Comparison of ENCODE assay signal across 1 cellular context in the genomic region with DNA sequence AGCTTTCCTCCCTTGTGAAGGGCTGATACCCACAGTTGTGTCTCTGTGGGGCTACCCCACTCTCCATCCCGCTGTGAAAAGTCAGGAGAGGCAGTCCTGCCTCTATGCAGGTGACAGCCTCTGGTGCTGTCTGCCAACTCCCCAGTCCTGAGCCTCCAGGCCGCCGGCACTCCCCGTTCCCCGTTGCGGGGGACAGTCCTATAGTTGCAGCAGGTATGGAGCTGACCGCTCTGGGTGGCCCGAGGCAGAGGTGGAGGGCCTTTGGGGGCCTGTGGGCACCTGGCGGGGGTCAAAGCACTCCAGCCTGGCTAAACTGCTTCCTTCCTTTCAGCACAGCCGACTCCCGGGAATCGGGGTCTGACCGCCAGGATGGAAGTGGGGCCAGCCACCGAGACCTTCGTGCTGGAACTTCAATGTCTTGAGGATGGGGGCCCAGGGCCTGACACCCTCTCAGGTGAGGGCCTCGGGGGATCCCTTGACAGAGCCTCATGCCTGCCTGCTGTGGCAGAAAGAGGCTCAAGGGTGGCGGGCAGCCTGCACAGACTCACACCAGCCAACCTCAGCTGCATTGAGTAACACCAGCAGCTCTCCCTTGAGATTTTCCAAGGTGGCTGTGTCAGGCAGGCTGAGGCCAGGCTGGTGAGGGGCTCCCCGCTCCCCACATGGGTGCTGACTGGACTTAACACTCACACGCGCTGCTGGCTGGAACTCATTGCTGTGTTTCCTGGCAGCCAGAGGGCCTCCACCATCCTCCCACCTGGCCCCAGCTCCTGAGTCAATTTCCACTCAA.
TF ChIP-seq lines count a peak whose summit lies in the region.

No MANE protein-coding gene starts in this region.

TF ChIP-seq in HepG2, 621 proteins besides CTCF, POLR2A, EP300 and RAD21:
- TF ChIP-seq CREB1 (IDR thresholded peaks at IDR 0.05) (no peak), CREB1 (CRISPR knock-in tag; IDR thresholded peaks at IDR 0.05) (no peak), ZNF510 (CRISPR knock-in tag; IDR thresholded peaks at IDR 0.05; ENCODE audit: low read depth) (no peak), ZNF644 (CRISPR knock-in tag; IDR thresholded peaks at IDR 0.05; ENCODE audit: low read depth) (no peak), ATF7 (IDR thresholded peaks at IDR 0.05) (no peak), ATF7 (CRISPR knock-in tag; IDR thresholded peaks at IDR 0.05) (no peak), MED1 (CRISPR knock-in tag; IDR thresholded peaks at IDR 0.05) (no peak), JUN (CRISPR knock-in tag; IDR thresholded peaks at IDR 0.05) (no peak), ZNF564 (CRISPR knock-in tag; IDR thresholded peaks at IDR 0.05) (no peak), HOXA9 (CRISPR knock-in tag; IDR thresholded peaks at IDR 0.05; ENCODE audit: borderline replicate concordance) (no peak), ZSCAN12 (CRISPR knock-in tag; IDR thresholded peaks at IDR 0.05) (no peak)
- TF ChIP-seq, protein P1, sequence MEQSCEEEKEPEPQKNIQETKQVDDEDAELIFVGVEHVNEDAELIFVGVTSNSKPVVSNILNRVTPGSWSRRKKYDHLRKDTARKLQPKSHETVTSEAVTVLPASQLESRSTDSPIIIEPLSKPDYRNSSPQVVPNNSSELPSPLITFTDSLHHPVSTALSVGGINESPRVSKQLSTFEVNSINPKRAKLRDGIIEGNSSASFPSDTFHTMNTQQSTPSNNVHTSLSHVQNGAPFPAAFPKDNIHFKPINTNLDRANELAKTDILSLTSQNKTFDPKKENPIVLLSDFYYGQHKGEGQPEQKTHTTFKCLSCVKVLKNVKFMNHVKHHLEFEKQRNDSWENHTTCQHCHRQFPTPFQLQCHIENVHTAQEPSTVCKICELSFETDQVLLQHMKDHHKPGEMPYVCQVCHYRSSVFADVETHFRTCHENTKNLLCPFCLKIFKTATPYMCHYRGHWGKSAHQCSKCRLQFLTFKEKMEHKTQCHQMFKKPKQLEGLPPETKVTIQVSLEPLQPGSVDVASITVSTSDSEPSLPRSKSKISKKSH (CRISPR knock-in tag; IDR thresholded peaks at IDR 0.05; ENCODE audit: borderline replicate concordance), result no peak
